ENCODE assay signal across 11 cellular contexts in the genomic region with DNA sequence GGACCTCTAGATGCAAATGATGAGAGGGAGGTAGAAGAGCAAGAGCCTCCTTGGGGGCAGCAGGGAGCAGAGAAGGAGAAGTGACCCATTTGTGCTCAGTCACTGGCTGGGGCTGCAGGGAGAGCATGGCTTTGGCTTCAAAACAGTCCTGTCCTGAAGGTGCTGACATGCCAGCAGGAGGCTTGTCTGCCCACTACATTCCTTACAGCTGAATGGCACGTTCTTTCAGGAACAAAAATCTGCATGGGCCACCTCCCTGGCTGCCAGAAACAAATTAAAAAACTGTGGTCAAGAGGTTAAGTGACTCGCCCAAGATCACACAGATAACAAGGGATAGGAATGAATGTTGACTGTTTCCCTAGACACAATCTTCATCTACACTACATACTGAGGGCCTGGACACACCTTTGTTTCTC.
DNase-seq lines count a peak whose midpoint lies in the region; ATAC-seq and TF ChIP-seq lines count a peak whose summit lies in the region.
"Had no signal": no experiment of that assay in that cellular context is flagged by ENCODE, and none has a peak within 500 bp of the region (broad histone marks: within the 10 kb centered on the region; RNA-seq: fewer than 3 reads in every experiment).

No MANE protein-coding gene starts in this region.

- H3K27me3 Mint-ChIP-seq in HFFc6 (ENCODE audit: insufficient read depth) = no peaks in the 10 kb centered on the region
- no peaks in the 10 kb centered on the region for H3K27me3 Mint-ChIP-seq in activated B cell treated with CpG ODN at 0.5 μM for 24 hours
- H3K27me3 Mint-ChIP-seq in neural progenitor cell (ENCODE audit: insufficient read depth, low read depth) = no peaks in the 10 kb centered on the region
- no peaks in the 10 kb centered on the region for H3K27me3 Mint-ChIP-seq in natural killer cell (ENCODE audit: low read depth in 2 of 2)

- no peak overlapping the region for H3K9ac ChIP-seq in neural progenitor cell

- H3K27ac ChIP-seq in neural progenitor cell (no peak overlapping the region), spleen (no peak overlapping the region)

- no peaks in the 10 kb centered on the region for H3K79me2 ChIP-seq in neural progenitor cell (ENCODE audit: low read depth)

- H3K9me3 ChIP-seq in neural progenitor cell (ENCODE audit: low read depth) (no peaks in the 10 kb centered on the region), spleen (no peaks in the 10 kb centered on the region)

- H4K20me1 ChIP-seq in neural progenitor cell (ENCODE audit: low read depth) = no peaks in the 10 kb centered on the region

- no peak overlapping the region for H2AFZ ChIP-seq in neural progenitor cell (replicated peaks)

- H3K36me3 Mint-ChIP-seq in HFFc6 (ENCODE audit: low read depth) (peaks cover 60% of the 10 kb centered on the region), activated B cell treated with CpG ODN at 0.5 μM for 24 hours (ENCODE audit: low read depth) (peaks cover 76% of the 10 kb centered on the region), neural progenitor cell (peaks cover 4% of the 10 kb centered on the region), natural killer cell (peaks cover 18% of the 10 kb centered on the region)

- H3K27ac Mint-ChIP-seq in HFFc6 = peak overlapping the region; percentile 71
- no peak overlapping the region for H3K27ac Mint-ChIP-seq in activated B cell treated with CpG ODN at 0.5 μM for 24 hours
- H3K27ac Mint-ChIP-seq in neural progenitor cell = no peak overlapping the region
- no peak overlapping the region for H3K27ac Mint-ChIP-seq in natural killer cell

- H3K4me1 Mint-ChIP-seq in HFFc6 (ENCODE audit: low read depth) = peaks cover 59% of the 10 kb centered on the region
- peaks cover 3% of the 10 kb centered on the region for H3K4me1 Mint-ChIP-seq in activated B cell treated with CpG ODN at 0.5 μM for 24 hours
- H3K4me1 Mint-ChIP-seq in neural progenitor cell = no peaks in the 10 kb centered on the region
- H3K4me1 Mint-ChIP-seq in natural killer cell = no peaks in the 10 kb centered on the region
- H3K4me1 Mint-ChIP-seq: neural crest cell had no signal

- H3K4me3 Mint-ChIP-seq in HFFc6 (peak overlapping the region; percentile 4; the same call in 1 of the 2 replicates), activated B cell treated with CpG ODN at 0.5 μM for 24 hours (no peak overlapping the region), neural progenitor cell (no peak overlapping the region), natural killer cell (no peak overlapping the region)
- H3K4me3 Mint-ChIP-seq: neural crest cell had no signal

- H3K4me2 ChIP-seq in neural progenitor cell = no peak overlapping the region

- CTCF ChIA-PET in activated B cell treated with CpG ODN at 0.5 μM for 24 hours (lab: Charles Lee) = interaction anchor here (0.7 kb wide), 1 partner anchor 9 kb away, joined by 3 read pairs; no protein-coding TSS in a partner anchor

- no peak for TF ChIP-seq POLR2A in spleen (IDR thresholded peaks at IDR 0.05)

- no peaks in the 10 kb centered on the region for H3K4me1 ChIP-seq in neural progenitor cell
- H3K4me1 ChIP-seq in spleen = no peaks in the 10 kb centered on the region

- 66 to 86% (median 81%) methylated on average over 2 of the region's 2 CpGs for WGBS in spleen, 5 donors

- peak; percentile 78 for DNase-seq in AG20443 (ENCODE audit: low spot score)
- peak; percentile 93 for DNase-seq in HFFc6
- no peak for DNase-seq in activated B cell treated with CpG ODN at 0.5 μM for 24 hours
- DNase-seq in iris pigment epithelial cell (ENCODE audit: low read depth) = peak; percentile 55
- DNase-seq in neural progenitor cell (ENCODE audit: low spot score) = no peak
- DNase-seq in spleen = no peak
- DNase-seq in natural killer cell = no peak
- DNase-seq: DND-41, NCI-H510A treated with DMSO at 0.1 percent for 48 hours had no signal

- H3K9me3 Mint-ChIP-seq in HFFc6 (no peaks in the 10 kb centered on the region), activated B cell treated with CpG ODN at 0.5 μM for 24 hours (no peaks in the 10 kb centered on the region), neural progenitor cell (no peaks in the 10 kb centered on the region), natural killer cell (no peaks in the 10 kb centered on the region)
- H3K9me3 Mint-ChIP-seq: neural crest cell had no signal

- POLR2A ChIA-PET in activated B cell treated with CpG ODN at 0.5 μM for 24 hours (lab: Charles Lee) = no interaction called here

- H3F3A ChIP-seq in neural progenitor cell (ENCODE audit: low read depth) = no peaks in the 10 kb centered on the region

- H3K4me3 ChIP-seq in neural progenitor cell (no peak overlapping the region), spleen (no peak overlapping the region)

- no peaks in the 10 kb centered on the region for H3K36me3 ChIP-seq in neural progenitor cell
- peaks cover 3 to 89% (median 59%) of the 10 kb centered on the region in 6 donors for H3K36me3 ChIP-seq in spleen

- H3K27me3 ChIP-seq in neural progenitor cell = no peaks in the 10 kb centered on the region
- H3K27me3 ChIP-seq in spleen (replicated peaks in 1 of 7) = no peaks in the 10 kb centered on the region

- intact Hi-C loops in activated B cell treated with CpG ODN at 0.5 μM for 24 hours (cut with micrococcal nuclease) = no loop called here
- intact Hi-C loops in spleen (cut with DNase I; ENCODE audit: low total_unique reads) = no loop called here
- intact Hi-C loops in natural killer cell (cut with micrococcal nuclease) = no loop called here

- TF ChIP-seq CTCF in HFFc6 (IDR thresholded peaks at IDR 0.05) (peak; percentile 55), activated B cell treated with CpG ODN at 0.5 μM for 24 hours (IDR thresholded peaks at IDR 0.05) (no peak), neural progenitor cell (IDR thresholded peaks at IDR 0.05) (no peak), spleen (IDR thresholded peaks at IDR 0.05 in 8 of 11, conservative IDR thresholded peaks at IDR 0.05 in 3 of 11) (no peak), natural killer cell (IDR thresholded peaks at IDR 0.05) (no peak)

- peak; percentile 25 for ATAC-seq in activated B cell treated with CpG ODN at 0.5 μM for 24 hours (ENCODE audit: low read depth)
- ATAC-seq in GM21447 (IDR thresholded peaks at IDR 0.05; ENCODE audit: unreplicated experiment) = no peak
- no peak for ATAC-seq in natural killer cell

Comparison
In these comparisons a context has a peak if more than half of its experiments do, and no peak if none do; other contexts are left out.
1. DNase-seq: peak in AG20443 (single experiment), HFFc6 (single experiment) and iris pigment epithelial cell (single experiment); none in activated B cell treated with CpG ODN at 0.5 μM for 24 hours (single experiment), neural progenitor cell (single experiment), spleen (single experiment) and natural killer cell (single experiment).